ENCODE assay signal across 15 cellular contexts in genomic region chr10:15515207-15515606, GRCh38.
DNase-seq lines count a peak whose midpoint lies in the region; ATAC-seq and TF ChIP-seq lines count a peak whose summit lies in the region.
"Had no signal": no experiment of that assay in that cellular context is flagged by ENCODE, and none has a peak within 500 bp of the region (broad histone marks: within the 10 kb centered on the region; RNA-seq: fewer than 3 reads in every experiment).

No MANE protein-coding gene starts in this region.

- POLR2A ChIA-PET in GM10248 (lab: Yijun Ruan, JAX) = no interaction called here

- H3K9me3 Mint-ChIP-seq in nephron progenitor cell = peaks cover 1% of the 10 kb centered on the region
- H3K9me3 Mint-ChIP-seq: CD4-positive, CD25-positive, alpha-beta regulatory T cell; dendritic cell treated with granulocyte-macrophage colony-stimulating factor and Interleukin-4, amounts not matched to agents 40 ng/mL and 50 ng/mL, for 4 days had no signal

- DNase-seq in G401 (ENCODE audit: low spot score) (peak; percentile 42), anterior cingulate cortex (lab: John Stamatoyannopoulos, UW) (peak in 47 of 58 donors; percentile 2 to 75 (median 27)), hypothalamus (lab: John Stamatoyannopoulos, UW) (peak in 31 of 51 donors; percentile 1 to 63 (median 17)), stromal cell of bone marrow (ENCODE audit: low read depth) (peak; percentile 6), GM10248 (ENCODE audit: extremely low spot score) (no peak), nephron progenitor cell (no peak), MV-4-11 (lab: John Stamatoyannopoulos, UW) (no peak)
- DNase-seq: activated CD4-positive, alpha-beta T cell treated with anti-CD3 and anti-CD28 coated beads, Interleukin-2, amount 50 U/mL, for 1 hour; activated T-cell treated with anti-CD3 and anti-CD28 coated beads, Interleukin-2, amount 50 U/mL, for 72 hours; CD4-positive, CD25-positive, alpha-beta regulatory T cell; esophagus squamous epithelium; MM.1S; NCI-H2081 had no signal

- peaks cover 67% of the 10 kb centered on the region for H3K36me3 Mint-ChIP-seq in nephron progenitor cell (ENCODE audit: low read depth)
- H3K36me3 Mint-ChIP-seq: CD4-positive, CD25-positive, alpha-beta regulatory T cell had no signal

- H3K4me1 Mint-ChIP-seq in nephron progenitor cell = peaks cover 15% of the 10 kb centered on the region
- H3K4me1 Mint-ChIP-seq: CD4-positive, CD25-positive, alpha-beta regulatory T cell had no signal

- CTCF ChIA-PET in GM10248 (lab: Yijun Ruan, JAX) = interaction anchor here (1.4 to 1.5 kb wide), 2 partner anchors 16 to 21 kb away, joined by 3 to 4 read pairs; no protein-coding TSS in a partner anchor

- in situ Hi-C loops in G401 (cut with HindIII; ENCODE audit: low sequenced_read_pairs) = no loop called here

- no peaks in the 10 kb centered on the region for H3K27me3 Mint-ChIP-seq in nephron progenitor cell (ENCODE audit: low read depth, poor library complexity)
- H3K27me3 Mint-ChIP-seq: dendritic cell treated with granulocyte-macrophage colony-stimulating factor and Interleukin-4, amounts not matched to agents 40 ng/mL and 50 ng/mL, for 4 days had no signal

- no peak overlapping the region for H3K4me3 Mint-ChIP-seq in nephron progenitor cell
- H3K4me3 Mint-ChIP-seq: activated T-cell treated with anti-CD3 and anti-CD28 coated beads, Interleukin-2, amount 50 U/mL, for 72 hours; CD4-positive, CD25-positive, alpha-beta regulatory T cell; dendritic cell treated with granulocyte-macrophage colony-stimulating factor and Interleukin-4, amounts not matched to agents 40 ng/mL and 50 ng/mL, for 4 days had no signal

- TF ChIP-seq CTCF in GM10248 (IDR thresholded peaks at IDR 0.05; ENCODE audit: control extremely low read depth, extremely low read depth, low read depth, missing control alignments) = no peak
- no peak for TF ChIP-seq CTCF in nephron progenitor cell (IDR thresholded peaks at IDR 0.05)

- ATAC-seq in HG02973 (IDR thresholded peaks at IDR 0.05; ENCODE audit: unreplicated experiment) = no peak
- ATAC-seq: activated T-cell treated with anti-CD3 and anti-CD28 coated beads, Interleukin-2, amount 50 U/mL, for 72 hours had no signal

- H3K27ac Mint-ChIP-seq in nephron progenitor cell = no peak overlapping the region
- H3K27ac Mint-ChIP-seq: activated T-cell treated with anti-CD3 and anti-CD28 coated beads, Interleukin-2, amount 50 U/mL, for 72 hours; CD4-positive, CD25-positive, alpha-beta regulatory T cell; dendritic cell treated with granulocyte-macrophage colony-stimulating factor and Interleukin-4, amounts not matched to agents 40 ng/mL and 50 ng/mL, for 4 days had no signal

Comparison
In these comparisons a context has a peak if more than half of its experiments do, and no peak if none do; other contexts are left out.
1. DNase-seq: peak in G401 (single experiment), anterior cingulate cortex (47 of 58), hypothalamus (31 of 51) and stromal cell of bone marrow (single experiment); none in GM10248 (single experiment), nephron progenitor cell (single experiment) and MV-4-11 (single experiment).